Comparison of ENCODE assay signal across 9 cellular contexts in the genomic region with DNA sequence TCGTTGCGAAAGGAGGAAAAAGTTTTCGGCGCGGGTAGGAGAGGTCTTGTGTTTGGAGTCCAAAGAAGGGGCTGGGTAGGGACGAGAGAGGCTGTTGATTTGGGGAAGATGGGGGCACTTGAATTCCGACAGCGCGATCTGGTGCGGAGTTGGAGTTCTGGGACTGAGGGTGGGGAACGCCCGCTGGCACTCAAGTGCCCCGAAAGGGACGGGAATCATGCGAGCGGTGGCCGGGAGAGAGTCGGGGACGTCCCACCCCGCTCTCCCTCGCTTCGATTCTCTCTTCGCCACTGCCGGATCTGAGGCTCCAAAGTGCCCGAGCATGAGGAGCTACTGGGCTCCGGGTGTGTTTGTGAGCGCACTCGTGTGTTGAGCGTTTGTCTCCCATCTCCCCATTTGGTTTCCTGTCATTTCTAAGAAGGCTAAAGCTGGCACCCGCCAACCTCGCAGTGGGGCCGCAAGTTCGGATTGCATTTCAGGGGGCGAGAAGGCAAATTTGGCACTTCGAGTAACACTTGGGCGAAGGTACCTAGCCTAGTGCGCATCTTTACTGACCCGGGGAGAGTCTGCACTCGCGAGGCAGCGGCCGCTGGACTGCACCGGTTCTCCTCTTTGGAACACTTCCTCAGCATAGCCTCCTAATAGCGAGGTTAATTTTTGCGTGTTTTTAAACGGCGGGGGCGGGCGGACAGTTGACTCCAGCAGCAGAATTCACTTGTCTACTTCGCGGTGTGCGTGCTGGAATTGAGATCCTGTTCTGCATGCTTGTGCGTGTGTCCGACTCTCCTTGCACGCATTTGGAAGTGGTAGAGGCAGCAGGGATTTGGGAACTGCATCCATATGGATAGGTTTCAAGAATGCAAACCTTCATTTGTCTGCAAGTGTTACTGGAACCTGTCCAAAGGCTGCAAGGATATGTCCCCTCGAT. TPM values are rescaled to one million over a fixed set of nuclear protein-coding genes. Genes with fewer than 3 reads are reported as not detected.
DNase-seq lines count a peak whose midpoint lies in the region; ATAC-seq and TF ChIP-seq lines count a peak whose summit lies in the region.
"Had no signal": no experiment of that assay in that cellular context is flagged by ENCODE, and none has a peak within 500 bp of the region (broad histone marks: within the 10 kb centered on the region; RNA-seq: fewer than 3 reads in every experiment).

No MANE protein-coding gene starts in this region.

- no peaks in the 10 kb centered on the region for H3K36me3 Mint-ChIP-seq in activated T-cell treated with anti-CD3 and anti-CD28 coated beads, Interleukin-2, amount 50 U/mL, for 24 hours (ENCODE audit: low read depth)

- TF ChIP-seq POLR2A in transverse colon (IDR thresholded peaks at IDR 0.05), result no peak

- no peaks in the 10 kb centered on the region for H3K36me3 ChIP-seq in adipocyte (ENCODE audit: control insufficient read depth, insufficient read depth, low read length, severe bottlenecking)
- no peaks in the 10 kb centered on the region for H3K36me3 ChIP-seq in left lung
- H3K36me3 ChIP-seq in transverse colon, result no peaks in the 10 kb centered on the region

- peaks cover 26% of the 10 kb centered on the region for H3K4me1 Mint-ChIP-seq in activated T-cell treated with anti-CD3 and anti-CD28 coated beads, Interleukin-2, amount 50 U/mL, for 24 hours (ENCODE audit: low read depth)

- peak overlapping the region; percentile 78 for H3K4me3 Mint-ChIP-seq in activated T-cell treated with anti-CD3 and anti-CD28 coated beads, Interleukin-2, amount 50 U/mL, for 24 hours

- peak; percentile 28 for ATAC-seq in left lung

- in situ Hi-C loops in transverse colon (cut with MboI; ENCODE audit: low pct_ligation_motif_present in 1 of 4, low pct_unique_long_range_greater_than_20kb in 1 of 4, low sequenced_read_pairs in 3 of 4), result loop anchor here in 1 of 4 donors (25.0 kb wide), 1 partner anchor 525 kb away; no protein-coding TSS in a partner anchor

- H3K9me3 ChIP-seq in adipocyte (ENCODE audit: control insufficient read depth, low read length) (peaks cover 5% of the 10 kb centered on the region), left lung (no peaks in the 10 kb centered on the region), transverse colon (no peaks in the 10 kb centered on the region)

- peaks cover 47% of the 10 kb centered on the region for H3K27me3 ChIP-seq in adipocyte (replicated peaks; ENCODE audit: control insufficient read depth, insufficient read depth, low read length)
- H3K27me3 ChIP-seq in left lung, result peaks cover 38 to 59% of the 10 kb centered on the region in 2 donors
- H3K27me3 ChIP-seq in transverse colon, result peaks cover 33% of the 10 kb centered on the region

- no peak for TF ChIP-seq EP300 in transverse colon (IDR thresholded peaks at IDR 0.05; ENCODE audit: low read depth)

- no peaks in the 10 kb centered on the region for H3K9me3 Mint-ChIP-seq in activated T-cell treated with anti-CD3 and anti-CD28 coated beads, Interleukin-2, amount 50 U/mL, for 24 hours

- WGBS in transverse colon (ENCODE audit: low coverage in 1 of 2), 2 donors, result 4% methylated on average over 54 of the region's 56 CpGs; no CpG with 5 or more reads in 1 of the 2 donors

- no peak for TF ChIP-seq CTCF in left lung (IDR thresholded peaks at IDR 0.05)
- TF ChIP-seq CTCF in transverse colon (IDR thresholded peaks at IDR 0.05), result no peak

- intact Hi-C loops in left lung (cut with DNase I) (no loop called here), transverse colon (cut with DNase I; ENCODE audit: low total_unique reads) (no loop called here)

- peaks cover 8% of the 10 kb centered on the region for H3K4me1 ChIP-seq in adipocyte (ENCODE audit: control insufficient read depth, insufficient read depth, low read length)
- H3K4me1 ChIP-seq in left lung, result peaks cover 5 to 23% of the 10 kb centered on the region in 2 donors
- peaks cover 0 to 16% (median 3%) of the 10 kb centered on the region in 4 donors for H3K4me1 ChIP-seq in transverse colon

- peak overlapping the region in 1 of 2 donors; percentile 16 for H3K27ac ChIP-seq in left lung
- peak overlapping the region; percentile 81 to 85 (median 83) for H3K27ac ChIP-seq in transverse colon

- H3K9ac ChIP-seq in adipocyte (ENCODE audit: low read length), result no peak overlapping the region

- H3K4me3 ChIP-seq in adipocyte (ENCODE audit: low read length), result peak overlapping the region; percentile 58
- H3K4me3 ChIP-seq in left lung, result peak overlapping the region; percentile 50 to 52
- H3K4me3 ChIP-seq in transverse colon, result peak overlapping the region; percentile 66 to 89 (median 72)

- peaks cover 71% of the 10 kb centered on the region for H3K27me3 Mint-ChIP-seq in activated T-cell treated with anti-CD3 and anti-CD28 coated beads, Interleukin-2, amount 50 U/mL, for 24 hours

- DNase-seq in activated T-cell treated with anti-CD3 and anti-CD28 coated beads, Interleukin-2, amount 50 U/mL, for 24 hours, result peak; percentile 32
- DNase-seq in activated T-cell treated with anti-CD3 and anti-CD28 coated beads, Interleukin-2, amount 50 U/mL, for 1 hour, result no peak
- DNase-seq in adipocyte (ENCODE audit: low read depth) (peak; percentile 6), left lung (peak in 1 of 2 donors; percentile 74), transverse colon (peak; percentile 18), NCI-H526 (lab: John Stamatoyannopoulos, UW) (no peak), cortex of kidney (lab: John Stamatoyannopoulos, UW) (no peak), RKO (ENCODE audit: low spot score) (no peak)
- DNase-seq: naive B cell had no signal

- H3K27ac Mint-ChIP-seq in activated T-cell treated with anti-CD3 and anti-CD28 coated beads, Interleukin-2, amount 50 U/mL, for 24 hours, result no peak overlapping the region
- H3K27ac Mint-ChIP-seq: naive B cell had no signal

RNA-seq across cellular contexts. Expression of gene CHRM3, which starts 1.2 kb away (rescaled TPM):
- 1 to 10 TPM; 3.1 to 6.7 TPM for total RNA-seq in left lung
- total RNA-seq in transverse colon, result 10 to 100 TPM; 14.6 to 29.5 (median 18.9) TPM

Comparison
In these comparisons a context has a peak if more than half of its experiments do, and no peak if none do; other contexts are left out.
1. DNase-seq: peak in activated T-cell treated with anti-CD3 and anti-CD28 coated beads, Interleukin-2, amount 50 U/mL, for 24 hours (single experiment), adipocyte (single experiment) and transverse colon (single experiment); none in activated T-cell treated with anti-CD3 and anti-CD28 coated beads, Interleukin-2, amount 50 U/mL, for 1 hour (single experiment), NCI-H526 (0 of 2), cortex of kidney (single experiment) and RKO (single experiment).
2. Peak in every context shown above with its lines, with median percentiles within 50 percentile points of each other: H3K4me3 ChIP-seq.